Comparison of ENCODE assay signal across 8 cellular contexts in genomic region chr11:103202048-103202651, GRCh38.
DNase-seq lines count a peak whose midpoint lies in the region; ATAC-seq, FAIRE-seq and TF ChIP-seq lines count a peak whose summit lies in the region.

No MANE protein-coding gene starts in this region.

- POLR2A ChIA-PET in activated CD4-positive, alpha-beta T cell treated with anti-CD3 and anti-CD28 coated beads, Interleukin-2, amount 10 ng/mL, durations not matched to agents 7 days and 5 days (lab: Charles Lee): no interaction called here

- no peaks in the 10 kb centered on the region for H3K4me1 ChIP-seq in right lobe of liver

- peak; percentile 45 to 77 (median 57) for ATAC-seq in right lobe of liver
- no peak for ATAC-seq in HG03442 (IDR thresholded peaks at IDR 0.05; ENCODE audit: unreplicated experiment)
- ATAC-seq in activated T-helper 17 cell treated with anti-CD3 and anti-CD28 coated beads, Interleukin-2, amount 50 U/mL, for 72 hours (replicated peaks): no peak

- no peaks in the 10 kb centered on the region for H3K9me3 Mint-ChIP-seq in activated CD4-positive, alpha-beta T cell treated with anti-CD3 and anti-CD28 coated beads, Interleukin-2, amount 10 ng/mL, durations not matched to agents 7 days and 5 days
- H3K9me3 Mint-ChIP-seq in activated T-helper 17 cell treated with anti-CD3 and anti-CD28 coated beads, Interleukin-2, amount 50 U/mL, for 72 hours: no peaks in the 10 kb centered on the region

- FAIRE-seq in G401.6 (lab: Jason Lieb, UNC): peak; percentile 96

- no peaks in the 10 kb centered on the region for H3K4me1 Mint-ChIP-seq in activated CD4-positive, alpha-beta T cell treated with anti-CD3 and anti-CD28 coated beads, Interleukin-2, amount 10 ng/mL, durations not matched to agents 7 days and 5 days
- H3K4me1 Mint-ChIP-seq in activated T-helper 17 cell treated with anti-CD3 and anti-CD28 coated beads, Interleukin-2, amount 50 U/mL, for 72 hours: no peaks in the 10 kb centered on the region

- CTCF ChIA-PET in activated CD4-positive, alpha-beta T cell treated with anti-CD3 and anti-CD28 coated beads, Interleukin-2, amount 10 ng/mL, durations not matched to agents 7 days and 5 days (lab: Charles Lee): no interaction called here

- peak; percentile 31 to 56 (median 50) for TF ChIP-seq CTCF in right lobe of liver (IDR thresholded peaks at IDR 0.05)

- DNase-seq in M059J (ENCODE audit: low read depth) (peak; percentile 48), amniotic stem cell (lab: John Stamatoyannopoulos, UW) (peak; percentile 14), right lobe of liver (no peak)
- no peak for DNase-seq in activated CD4-positive, alpha-beta T cell treated with anti-CD3 and anti-CD28 coated beads, Interleukin-2, amount 10 ng/mL, durations not matched to agents 7 days and 5 days
- no peak for DNase-seq in activated CD4-positive, alpha-beta T cell treated with anti-CD3 and anti-CD28 coated beads, Interleukin-2, amount 50 U/mL, for 1 hour

- TF ChIP-seq POLR2A in right lobe of liver (IDR thresholded peaks at IDR 0.05): no peak

- no peaks in the 10 kb centered on the region for H3K27me3 Mint-ChIP-seq in activated CD4-positive, alpha-beta T cell treated with anti-CD3 and anti-CD28 coated beads, Interleukin-2, amount 10 ng/mL, durations not matched to agents 7 days and 5 days
- H3K27me3 Mint-ChIP-seq in activated T-helper 17 cell treated with anti-CD3 and anti-CD28 coated beads, Interleukin-2, amount 50 U/mL, for 72 hours: no peaks in the 10 kb centered on the region

- no peak overlapping the region for H3K4me3 ChIP-seq in right lobe of liver

- intact Hi-C loops in right lobe of liver (cut with DNase I): no loop called here

- no peaks in the 10 kb centered on the region for H3K36me3 ChIP-seq in right lobe of liver

- WGBS in right lobe of liver (ENCODE audit: insufficient coverage, low coverage, low lambda C conversion rate, missing lambda C conversion rate): 28% methylated on average over 3 of the region's 3 CpGs

- H3K9me3 ChIP-seq in right lobe of liver: no peaks in the 10 kb centered on the region

- H3K27me3 ChIP-seq in right lobe of liver: no peaks in the 10 kb centered on the region

- H3K27ac ChIP-seq in right lobe of liver: no peak overlapping the region

- H3K4me3 Mint-ChIP-seq in activated CD4-positive, alpha-beta T cell treated with anti-CD3 and anti-CD28 coated beads, Interleukin-2, amount 10 ng/mL, durations not matched to agents 7 days and 5 days: no peak overlapping the region
- no peak overlapping the region for H3K4me3 Mint-ChIP-seq in activated T-helper 17 cell treated with anti-CD3 and anti-CD28 coated beads, Interleukin-2, amount 50 U/mL, for 72 hours

- no peaks in the 10 kb centered on the region for H3K36me3 Mint-ChIP-seq in activated CD4-positive, alpha-beta T cell treated with anti-CD3 and anti-CD28 coated beads, Interleukin-2, amount 10 ng/mL, durations not matched to agents 7 days and 5 days (ENCODE audit: low read depth)
- no peaks in the 10 kb centered on the region for H3K36me3 Mint-ChIP-seq in activated T-helper 17 cell treated with anti-CD3 and anti-CD28 coated beads, Interleukin-2, amount 50 U/mL, for 72 hours (ENCODE audit: low read depth)

- no peak overlapping the region for H3K27ac Mint-ChIP-seq in activated CD4-positive, alpha-beta T cell treated with anti-CD3 and anti-CD28 coated beads, Interleukin-2, amount 10 ng/mL, durations not matched to agents 7 days and 5 days
- no peak overlapping the region for H3K27ac Mint-ChIP-seq in activated T-helper 17 cell treated with anti-CD3 and anti-CD28 coated beads, Interleukin-2, amount 50 U/mL, for 72 hours

Comparison
In these comparisons a context has a peak if more than half of its experiments do, and no peak if none do; other contexts are left out.
1. DNase-seq: peak in M059J (single experiment) and amniotic stem cell (single experiment); none in right lobe of liver (0 of 3), activated CD4-positive, alpha-beta T cell treated with anti-CD3 and anti-CD28 coated beads, Interleukin-2, amount 10 ng/mL, durations not matched to agents 7 days and 5 days (single experiment) and activated CD4-positive, alpha-beta T cell treated with anti-CD3 and anti-CD28 coated beads, Interleukin-2, amount 50 U/mL, for 1 hour (single experiment).
2. ATAC-seq: peak in right lobe of liver (4 of 4); none in HG03442 (single experiment) and activated T-helper 17 cell treated with anti-CD3 and anti-CD28 coated beads, Interleukin-2, amount 50 U/mL, for 72 hours (single experiment).